8 cellular contexts compared by ENCODE assay signal in the genomic region with DNA sequence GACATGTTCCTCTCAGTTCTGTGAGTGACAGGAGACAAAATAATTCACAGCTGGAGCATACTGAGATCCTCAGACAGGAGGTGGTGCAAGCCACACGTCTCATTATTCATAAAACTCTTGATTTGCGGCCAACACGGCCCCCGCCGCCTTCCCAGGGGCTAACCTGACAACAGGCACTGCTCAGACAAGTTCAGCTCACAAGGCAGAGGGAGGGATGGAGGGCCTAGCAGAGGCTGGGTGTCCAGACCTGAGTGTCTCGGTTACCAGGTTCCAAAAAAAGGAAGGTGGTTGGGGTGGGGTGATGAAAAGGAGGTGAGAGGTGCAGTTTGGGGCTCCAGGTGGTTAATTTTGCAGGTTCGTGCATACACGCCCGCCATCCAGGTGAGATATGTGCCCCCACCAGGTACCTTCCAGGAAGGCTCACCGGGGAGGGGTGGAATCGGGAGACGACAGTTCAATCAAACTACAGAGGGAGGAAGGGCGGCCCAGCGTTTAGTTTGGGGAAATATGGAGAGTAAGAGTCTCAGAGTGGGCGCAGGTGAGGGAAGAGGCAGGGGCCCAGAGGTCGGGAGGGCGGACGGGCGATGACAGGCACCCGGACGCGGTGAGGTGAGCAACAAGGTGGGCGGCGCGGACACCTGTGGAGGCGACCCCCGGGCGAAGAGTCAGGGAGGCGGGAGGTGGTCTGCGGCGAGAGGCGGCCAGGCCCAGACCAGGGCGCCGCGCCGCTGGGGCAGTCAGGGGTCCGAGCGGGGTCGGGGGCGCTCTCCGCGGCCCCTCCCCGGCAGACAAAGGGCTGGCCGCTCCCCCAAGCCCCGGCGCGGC. TPM values are rescaled to one million over a fixed set of nuclear protein-coding genes. Genes with fewer than 3 reads are reported as not detected.
DNase-seq lines count a peak whose midpoint lies in the region; ATAC-seq and TF ChIP-seq lines count a peak whose summit lies in the region.

No MANE protein-coding gene starts in this region.

- peaks cover 33% of the 10 kb centered on the region for H3K4me1 Mint-ChIP-seq in osteocyte (ENCODE audit: unreplicated experiment)

- H3K4me3 ChIP-seq in Jurkat, Clone E6-1 (ENCODE audit: low read length) = peak overlapping the region; percentile 76
- H3K4me3 ChIP-seq in fibroblast of lung (replicated peaks in 1 of 4; ENCODE audit: control extremely low read depth in 1 of 4, insufficient read depth in 1 of 4, low read depth in 3 of 4, low read length in 4 of 4) = peak overlapping the region; percentile 59 to 85 (median 76)
- peak overlapping the region; percentile 85 to 90 for H3K4me3 ChIP-seq in aorta (ENCODE audit: low read length in 2 of 2)

- peak overlapping the region; percentile 62 for H2AFZ ChIP-seq in fibroblast of lung (ENCODE audit: low read length)

- H3K79me2 ChIP-seq in fibroblast of lung (ENCODE audit: control insufficient read depth, insufficient read depth, low read length) = no peaks in the 10 kb centered on the region

- no peaks in the 10 kb centered on the region for H3K27me3 ChIP-seq in fibroblast of lung (ENCODE audit: control insufficient read depth, insufficient read depth, low read length)
- H3K27me3 ChIP-seq in aorta (ENCODE audit: control insufficient read depth in 1 of 2, insufficient read depth in 2 of 2, low read length in 1 of 2) = no peaks in the 10 kb centered on the region

- peak overlapping the region; percentile 76 for H3K27ac Mint-ChIP-seq in osteocyte (ENCODE audit: unreplicated experiment)

- H3K36me3 ChIP-seq in fibroblast of lung (ENCODE audit: control insufficient read depth, insufficient read depth, low read length) (no peaks in the 10 kb centered on the region), aorta (ENCODE audit: control insufficient read depth in 1 of 2, insufficient read depth in 2 of 2, low read length in 1 of 2) (no peaks in the 10 kb centered on the region)

- H3K27ac ChIP-seq in fibroblast of lung (ENCODE audit: insufficient read depth, low read length) = peak overlapping the region; percentile 59
- H3K27ac ChIP-seq in aorta (ENCODE audit: low read depth in 1 of 2, low read length in 2 of 2) = no peak overlapping the region

- H3K9me3 ChIP-seq in fibroblast of lung (ENCODE audit: control insufficient read depth, insufficient read depth, low read depth, low read length) (no peaks in the 10 kb centered on the region), aorta (ENCODE audit: control insufficient read depth, low read length) (no peaks in the 10 kb centered on the region)

- ATAC-seq in aorta (ENCODE audit: low FRiP score) = no peak

- no peaks in the 10 kb centered on the region for H3K9me3 Mint-ChIP-seq in osteocyte (ENCODE audit: unreplicated experiment)

- peak overlapping the region; percentile 98 for H3K4me2 ChIP-seq in fibroblast of lung (ENCODE audit: extremely low read depth, insufficient read depth, low read length)

- TF ChIP-seq CTCF in fibroblast of lung (conservative IDR thresholded peaks at IDR 0.05 in 1 of 2, IDR thresholded peaks at IDR 0.05 in 1 of 2; ENCODE audit: low read depth in 1 of 2, low read length in 2 of 2) (no peak), osteocyte (IDR thresholded peaks at IDR 0.05) (no peak)

- H3K4me1 ChIP-seq in fibroblast of lung (ENCODE audit: control insufficient read depth, extremely low read depth, insufficient read depth, low read length) = peaks cover 4% of the 10 kb centered on the region
- no peaks in the 10 kb centered on the region for H3K4me1 ChIP-seq in aorta (ENCODE audit: control insufficient read depth in 1 of 2, insufficient read depth in 2 of 2, low read length in 2 of 2)

- peaks cover 2% of the 10 kb centered on the region for H3K36me3 Mint-ChIP-seq in osteocyte (ENCODE audit: unreplicated experiment)

- DNase-seq in NCI-H748 (lab: John Stamatoyannopoulos, UW; ENCODE audit: unreplicated experiment) (peak; percentile 34), NCI-H748 treated with DMSO at 0.1 percent for 48 hours (lab: John Stamatoyannopoulos, UW) (no peak), fibroblast of lung (ENCODE audit: low read depth in 2 of 2) (peak in 1 of 2 donors; percentile 36), osteocyte (ENCODE audit: extremely low spot score, unreplicated experiment) (no peak), aorta (peak; percentile 60 to 82), SW 1271 (lab: John Stamatoyannopoulos, UW) (no peak)
- no peak for DNase-seq in Jurkat, Clone E6-1 (ENCODE audit: low read depth, low spot score)
- DNase-seq in activated CD8-positive, alpha-beta memory T cell treated with anti-CD3 and anti-CD28 coated beads, Interleukin-2, amount 50 U/mL, for 1 hour (ENCODE audit: extremely low read depth) = peak; percentile 2

- 0 to 2% methylated on average over 37 to 47 of the region's 47 CpGs for WGBS in aorta, 2 donors

- no peaks in the 10 kb centered on the region for H4K20me1 ChIP-seq in fibroblast of lung (ENCODE audit: control insufficient read depth, extremely low read depth, insufficient read depth, low read length)

- peak overlapping the region; percentile 80 for H3K9ac ChIP-seq in fibroblast of lung (ENCODE audit: insufficient read depth, low read length)

- H3K27me3 Mint-ChIP-seq in osteocyte (ENCODE audit: unreplicated experiment) = no peaks in the 10 kb centered on the region

- intact Hi-C loops in aorta (cut with DNase I) = no loop called here

- peak overlapping the region; percentile 90 for H3K4me3 Mint-ChIP-seq in osteocyte (ENCODE audit: unreplicated experiment)

RNA-seq across cellular contexts. Expression of gene CTNNBIP1, which starts 0.6 kb away (rescaled TPM):
- polyA plus RNA-seq in Jurkat, Clone E6-1 (2012; ENCODE audit: insufficient read depth, insufficient read length) = 41.5 TPM
- total RNA-seq in fibroblast of lung = 16.4 and 16.5 TPM in 2 replicates
- 19.0 and 27.6 TPM in 2 replicates for polyA plus RNA-seq in fibroblast of lung
- polyA plus RNA-seq in fibroblast of lung (2012) = 15.2 and 25.5 TPM in 2 replicates
- polyA minus RNA-seq in fibroblast of lung (ENCODE audit: low replicate concordance) = 16.9 and 17.1 TPM in 2 replicates
- 27.6 and 30.4 TPM in 2 replicates for total RNA-seq in osteocyte
- 10 to 100 TPM; 17.5 to 18.8 TPM for total RNA-seq in aorta
- 10 to 100 TPM in 1 of 2 donors, 1 to 10 TPM in 1; 8.4 to 11.1 TPM for polyA plus RNA-seq in aorta

RNA-seq across cellular contexts. Expression of gene LZIC, which starts 33.8 kb away (rescaled TPM):
- 35.7 TPM for polyA plus RNA-seq in Jurkat, Clone E6-1 (2012; ENCODE audit: insufficient read depth, insufficient read length)
- 26.9 and 31.6 TPM in 2 replicates for total RNA-seq in fibroblast of lung
- 27.5 and 33.5 TPM in 2 replicates for polyA plus RNA-seq in fibroblast of lung
- 25.6 and 26.9 TPM in 2 replicates for polyA plus RNA-seq in fibroblast of lung (2012)
- 2.6 and 7.2 TPM in 2 replicates for polyA minus RNA-seq in fibroblast of lung (ENCODE audit: low replicate concordance)
- 28.6 and 32.3 TPM in 2 replicates for total RNA-seq in osteocyte
- 10 to 100 TPM; 25.8 to 30.7 TPM for total RNA-seq in aorta
- polyA plus RNA-seq in aorta = 10 to 100 TPM; 14.7 to 23.4 TPM

RNA-seq across cellular contexts. Expression of gene NMNAT1, which starts 33.8 kb away (rescaled TPM):
- polyA plus RNA-seq in Jurkat, Clone E6-1 (2012; ENCODE audit: insufficient read depth, insufficient read length) = 11.8 TPM
- total RNA-seq in fibroblast of lung (14.4 and 17.2 TPM in 2 replicates), osteocyte (14.5 TPM in 2 replicates), aorta (10 to 100 TPM in 1 of 2 donors, 1 to 10 TPM in 1; 5.7 to 11.2 TPM)
- polyA plus RNA-seq in fibroblast of lung (9.6 and 11.5 TPM in 2 replicates), aorta (1 to 10 TPM; 3.3 to 4.5 TPM)
- polyA plus RNA-seq in fibroblast of lung (2012) = 11.0 and 12.8 TPM in 2 replicates
- polyA minus RNA-seq in fibroblast of lung (ENCODE audit: low replicate concordance) = 10.3 and 12.0 TPM in 2 replicates

Comparison
In these comparisons a context has a peak if more than half of its experiments do, and no peak if none do; other contexts are left out.
1. DNase-seq: peak in NCI-H748 (single experiment), activated CD8-positive, alpha-beta memory T cell treated with anti-CD3 and anti-CD28 coated beads, Interleukin-2, amount 50 U/mL, for 1 hour (single experiment) and aorta (2 of 2); none in NCI-H748 treated with DMSO at 0.1 percent for 48 hours (single experiment), Jurkat, Clone E6-1 (single experiment), osteocyte (single experiment) and SW 1271 (0 of 2).
2. Peak in every context shown above with its lines, with median percentiles within 50 percentile points of each other: H3K4me3 ChIP-seq.